ENCODE assay signal across 13 cellular contexts in genomic region chr10:60043561-60043960, GRCh38.
"Had no signal": no experiment of that assay in that cellular context is flagged by ENCODE, and none has a peak within 500 bp of the region (broad histone marks: within the 10 kb centered on the region; RNA-seq: fewer than 3 reads in every experiment).

No MANE protein-coding gene starts in this region.

- H3K4me3 ChIP-seq: lower lobe of right lung, right lobe of liver, spleen, thyroid gland had no signal

- H3K9me3 Mint-ChIP-seq: activated CD8-positive, alpha-beta T cell treated with anti-CD3 and anti-CD28 coated beads for 36 hours; activated naive CD8-positive, alpha-beta T cell treated with anti-CD3 and anti-CD28 coated beads for 36 hours; neural crest cell; stimulated activated naive CD8-positive, alpha-beta T cell treated with anti-CD3 and anti-CD28 coated beads, Interleukin-15, amount 100 ng/mL, for 72 hours had no signal

- H3K27ac ChIP-seq: lower lobe of right lung, right lobe of liver, thyroid gland, WERI-Rb-1 had no signal

- H3K4me1 Mint-ChIP-seq: activated naive CD8-positive, alpha-beta T cell treated with anti-CD3 and anti-CD28 coated beads for 36 hours; neural crest cell; stimulated activated naive CD8-positive, alpha-beta T cell treated with anti-CD3 and anti-CD28 coated beads, Interleukin-15, amount 100 ng/mL, for 72 hours had no signal

- H3K27me3 Mint-ChIP-seq: activated CD8-positive, alpha-beta T cell treated with anti-CD3 and anti-CD28 coated beads for 36 hours; stimulated activated naive CD8-positive, alpha-beta T cell treated with anti-CD3 and anti-CD28 coated beads, Interleukin-15, amount 100 ng/mL, for 72 hours had no signal

- H3K4me3 Mint-ChIP-seq: activated CD8-positive, alpha-beta T cell treated with anti-CD3 and anti-CD28 coated beads for 36 hours; activated naive CD8-positive, alpha-beta T cell treated with anti-CD3 and anti-CD28 coated beads for 36 hours; mesothelial cell of epicardium; neural crest cell; stimulated activated naive CD8-positive, alpha-beta T cell treated with anti-CD3 and anti-CD28 coated beads, Interleukin-15, amount 100 ng/mL, for 72 hours had no signal

- H3K36me3 ChIP-seq: lower lobe of right lung, right lobe of liver, spleen, thyroid gland, WERI-Rb-1 had no signal

- H3K27me3 ChIP-seq: right lobe of liver, spleen, thyroid gland had no signal

- H3K9me3 ChIP-seq: lower lobe of right lung, right lobe of liver, spleen, thyroid gland had no signal

- ATAC-seq: activated CD8-positive, alpha-beta T cell treated with anti-CD3 and anti-CD28 coated beads for 36 hours; lower lobe of right lung; stimulated activated naive CD8-positive, alpha-beta T cell treated with anti-CD3 and anti-CD28 coated beads, Interleukin-15, amount 100 ng/mL, for 72 hours had no signal

- DNase-seq: activated CD8-positive, alpha-beta T cell treated with anti-CD3 and anti-CD28 coated beads for 36 hours; activated gamma-delta T cell treated with Interleukin-2 at 50 U/mL for 16 hours; activated naive CD8-positive, alpha-beta T cell treated with anti-CD3 and anti-CD28 coated beads for 36 hours; activated T-cell treated with anti-CD3 and anti-CD28 coated beads, Interleukin-2, amount 50 U/mL, for 48 hours; hippocampal formation; lower lobe of right lung; right lobe of liver; spleen; stimulated activated naive CD8-positive, alpha-beta T cell treated with anti-CD3 and anti-CD28 coated beads, Interleukin-15, amount 100 ng/mL, for 72 hours; thyroid gland; WERI-Rb-1 had no signal

- H3K4me1 ChIP-seq: right lobe of liver had no signal

- H3K36me3 Mint-ChIP-seq: activated naive CD8-positive, alpha-beta T cell treated with anti-CD3 and anti-CD28 coated beads for 36 hours had no signal

- H3K27ac Mint-ChIP-seq: activated CD8-positive, alpha-beta T cell treated with anti-CD3 and anti-CD28 coated beads for 36 hours; activated naive CD8-positive, alpha-beta T cell treated with anti-CD3 and anti-CD28 coated beads for 36 hours; mesothelial cell of epicardium had no signal
